ENCODE assay signal across 17 cellular contexts in genomic region chr5:118233601-118234000, GRCh38.
"Had no signal": no experiment of that assay in that cellular context is flagged by ENCODE, and none has a peak within 500 bp of the region (broad histone marks: within the 10 kb centered on the region; RNA-seq: fewer than 3 reads in every experiment).

No MANE protein-coding gene starts in this region.

- H3K36me3 Mint-ChIP-seq: activated naive CD4-positive, alpha-beta T cell treated with anti-CD3 and anti-CD28 coated beads, Interleukin-2, amount 50 U/mL, for 24 hours; immature natural killer cell; T-cell had no signal

- H3K27ac ChIP-seq: adrenal gland, coronary artery, tibial nerve had no signal

- H3K4me1 Mint-ChIP-seq: activated naive CD4-positive, alpha-beta T cell treated with anti-CD3 and anti-CD28 coated beads, Interleukin-2, amount 50 U/mL, for 24 hours; central memory CD8-positive, alpha-beta T cell; immature natural killer cell; T-cell had no signal

- DNase-seq: activated CD4-positive, alpha-beta T cell treated with anti-CD3 and anti-CD28 coated beads, Interleukin-2, amount 50 U/mL, for 1 hour; activated CD8-positive, alpha-beta memory T cell treated with anti-CD3 and anti-CD28 coated beads, Interleukin-2, amount 50 U/mL, for 4 hours; activated effector memory CD4-positive, alpha-beta T cell treated with anti-CD3 and anti-CD28 coated beads, Interleukin-2, amount 50 U/mL, for 16 hours; activated T-cell treated with anti-CD3 and anti-CD28 coated beads, Interleukin-2, amount 50 U/mL, for 48 hours; adrenal gland; effector CD4-positive, alpha-beta T cell; immature natural killer cell; kidney glomerular epithelial cell; left ventricle myocardium superior; occipital lobe; right cardiac atrium; T-cell had no signal

- H3K4me3 Mint-ChIP-seq: activated naive CD4-positive, alpha-beta T cell treated with anti-CD3 and anti-CD28 coated beads, Interleukin-2, amount 50 U/mL, for 24 hours; central memory CD8-positive, alpha-beta T cell; immature natural killer cell; stimulated activated naive CD8-positive, alpha-beta T cell treated with anti-CD3 and anti-CD28 coated beads, Interleukin-15, Interleukin-2, amounts not matched to agents 100 ng/mL and 50 ng/mL, for 24 hours; T-cell had no signal

- H3K9me3 Mint-ChIP-seq: activated naive CD4-positive, alpha-beta T cell treated with anti-CD3 and anti-CD28 coated beads, Interleukin-2, amount 50 U/mL, for 24 hours; stimulated activated naive CD8-positive, alpha-beta T cell treated with anti-CD3 and anti-CD28 coated beads, Interleukin-15, Interleukin-2, amounts not matched to agents 100 ng/mL and 50 ng/mL, for 24 hours had no signal

- H3K27ac Mint-ChIP-seq: activated naive CD4-positive, alpha-beta T cell treated with anti-CD3 and anti-CD28 coated beads, Interleukin-2, amount 50 U/mL, for 24 hours; immature natural killer cell; stimulated activated naive CD8-positive, alpha-beta T cell treated with anti-CD3 and anti-CD28 coated beads, Interleukin-15, Interleukin-2, amounts not matched to agents 100 ng/mL and 50 ng/mL, for 24 hours; T-cell had no signal

- H3K4me1 ChIP-seq: adrenal gland, tibial nerve had no signal

- H3K9me3 ChIP-seq: adrenal gland, tibial nerve had no signal

- H3K27me3 Mint-ChIP-seq: activated naive CD4-positive, alpha-beta T cell treated with anti-CD3 and anti-CD28 coated beads, Interleukin-2, amount 50 U/mL, for 24 hours; central memory CD8-positive, alpha-beta T cell; stimulated activated naive CD8-positive, alpha-beta T cell treated with anti-CD3 and anti-CD28 coated beads, Interleukin-15, Interleukin-2, amounts not matched to agents 100 ng/mL and 50 ng/mL, for 24 hours; T-cell had no signal

- H3K4me3 ChIP-seq: adrenal gland, coronary artery, tibial nerve had no signal

- H3K36me3 ChIP-seq: adrenal gland, tibial nerve had no signal
